ENCODE assay signal across 1 cellular context in genomic region chr20:364905-365794, GRCh38.
TF ChIP-seq lines count a peak whose summit lies in the region.

No MANE protein-coding gene starts in this region.

TF ChIP-seq in GM12878, 131 proteins besides CTCF, POLR2A, EP300 and RAD21:
- TF ChIP-seq BACH1 (IDR thresholded peaks at IDR 0.05; ENCODE audit: borderline replicate concordance) (peak; percentile 55; the same call in 1 of the 2 replicates), EGR1 (IDR thresholded peaks at IDR 0.05; ENCODE audit: borderline replicate concordance in 1 of 2, low read depth in 2 of 2, low read length in 2 of 2) (no peak)
